ENCODE assay signal across 10 cellular contexts in the genomic region with DNA sequence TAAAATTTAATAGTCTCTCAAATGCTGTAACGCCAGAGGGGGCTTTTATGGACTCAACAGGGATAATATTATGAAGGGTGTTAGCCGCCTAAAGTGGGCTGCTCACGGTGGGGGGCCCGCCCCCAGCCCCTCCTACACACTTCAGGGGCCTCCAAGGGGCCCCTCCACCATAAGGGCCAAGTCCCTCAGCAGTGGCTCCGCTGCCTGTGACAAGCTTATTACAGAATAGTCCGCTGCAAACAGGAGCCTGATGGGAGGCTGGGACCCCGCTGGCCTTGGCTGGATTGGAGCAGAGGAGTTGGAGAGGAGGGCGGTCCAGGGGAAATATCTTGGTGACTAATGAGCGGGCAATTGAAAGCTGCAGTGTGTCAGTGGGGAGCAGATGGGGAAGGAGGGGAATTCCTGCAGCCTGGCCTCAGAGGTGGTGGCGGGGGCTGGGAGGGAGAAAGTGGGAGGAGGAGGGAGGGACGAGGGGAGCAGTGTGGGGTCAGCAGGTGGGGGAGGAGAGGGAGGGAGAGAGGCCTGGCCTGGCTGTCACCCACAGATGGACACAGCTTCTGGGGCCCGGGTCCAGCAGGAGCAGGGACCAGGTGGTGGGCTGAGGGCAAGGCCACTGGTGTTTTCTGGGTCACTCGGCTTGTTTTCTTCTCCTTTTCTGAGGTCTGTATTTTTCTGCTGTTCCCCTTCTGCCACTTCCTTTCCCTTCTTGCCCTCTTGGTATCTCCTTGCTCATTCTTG. TPM values are rescaled to one million over a fixed set of nuclear protein-coding genes. Genes with fewer than 3 reads are reported as not detected.
DNase-seq lines count a peak whose midpoint lies in the region; ATAC-seq and TF ChIP-seq lines count a peak whose summit lies in the region.
"Had no signal": no experiment of that assay in that cellular context is flagged by ENCODE, and none has a peak within 500 bp of the region (broad histone marks: within the 10 kb centered on the region; RNA-seq: fewer than 3 reads in every experiment).

No MANE protein-coding gene starts in this region.

- H4K8ac ChIP-seq in IMR-90 (ENCODE audit: low read depth in 2 of 2, low read length in 2 of 2), result no peak overlapping the region; a peak in 1 of 4 replicates

- in situ Hi-C loops in IMR-90 (cut with MboI; ENCODE audit: low sequenced_read_pairs), result no loop called here

- H3K4me3 ChIP-seq in GM06990 (replicated peaks; ENCODE audit: low read depth, low read length) (no peak overlapping the region), IMR-90 (ENCODE audit: insufficient read depth, low read depth, low read length) (no peak overlapping the region), choroid plexus epithelial cell (ENCODE audit: low read depth, low read length) (no peak overlapping the region)
- H3K4me3 ChIP-seq: stomach had no signal

- H3K9me1 ChIP-seq in IMR-90 (ENCODE audit: insufficient read depth, low read length), result peaks cover 3% of the 10 kb centered on the region; the same call in 1 of the 2 replicates

- H3K56ac ChIP-seq in IMR-90 (ENCODE audit: extremely low read depth, insufficient read depth, low read length), result no peak overlapping the region

- ATAC-seq in IMR-90 (ENCODE audit: low read depth) (peak; percentile 99), GM21786 (IDR thresholded peaks at IDR 0.05; ENCODE audit: unreplicated experiment) (no peak)

- peaks cover 15% of the 10 kb centered on the region for H3K4me1 ChIP-seq in IMR-90 (ENCODE audit: control insufficient read depth, insufficient read depth, low read length)

- no peaks in the 10 kb centered on the region for H4K20me1 ChIP-seq in IMR-90 (ENCODE audit: insufficient read depth, low read length)

- H3K36me3 ChIP-seq in GM06990 (ENCODE audit: control insufficient read depth, insufficient read depth, low read length), result no peaks in the 10 kb centered on the region
- no peaks in the 10 kb centered on the region for H3K36me3 ChIP-seq in IMR-90 (ENCODE audit: control insufficient read depth, insufficient read depth, low read length)
- H3K36me3 ChIP-seq: stomach had no signal

- H3K23ac ChIP-seq in IMR-90 (ENCODE audit: low read depth, low read length), result no peak overlapping the region

- H3K18ac ChIP-seq in IMR-90 (ENCODE audit: low read depth, low read length), result peak overlapping the region; percentile 3; the same call in 1 of the 2 replicates

- TF ChIP-seq POLR2A in IMR-90 (IDR thresholded peaks at IDR 0.05; ENCODE audit: low read depth, low read length), result no peak

- no peak overlapping the region for H2BK5ac ChIP-seq in IMR-90 (ENCODE audit: low read depth, low read length, poor library complexity, severe bottlenecking)

- peak overlapping the region; percentile 68; the same call in 1 of the 2 replicates for H2BK120ac ChIP-seq in IMR-90 (ENCODE audit: low read depth, low read length)

- H3K27me3 ChIP-seq in GM06990 (replicated peaks; ENCODE audit: control insufficient read depth, insufficient read depth, low read length) (no peaks in the 10 kb centered on the region), IMR-90 (ENCODE audit: control insufficient read depth, insufficient read depth, low read length) (peaks cover 25% of the 10 kb centered on the region)
- H3K27me3 ChIP-seq: stomach had no signal

- H3K27me3 Mint-ChIP-seq in osteocyte (ENCODE audit: unreplicated experiment) (peaks cover 7% of the 10 kb centered on the region), immature natural killer cell (ENCODE audit: low read depth in 3 of 3) (peaks cover 3 to 7% (median 3%) of the 10 kb centered on the region in 3 donors)

- dilution Hi-C loops in IMR-90 (cut with HindIII; ENCODE audit: low sequenced_read_pairs, unreplicated experiment), result no loop called here

- no peak overlapping the region; the same call in 1 of the 2 replicates for H3K4ac ChIP-seq in IMR-90 (ENCODE audit: low read depth, low read length)

- no peak overlapping the region for H3K14ac ChIP-seq in IMR-90 (replicated peaks; ENCODE audit: low read depth, low read length)

- CTCF ChIA-PET in IMR-90 (lab: Yijun Ruan, JAX), result no interaction called here

- peak overlapping the region; percentile 9; the same call in 1 of the 2 replicates for H4K5ac ChIP-seq in IMR-90 (ENCODE audit: low read depth, low read length)

- 0% methylated on average over 2 of the region's 13 CpGs; no CpG with 5 or more reads in 1 of the 2 experiments for WGBS in IMR-90 (ENCODE audit: extremely low coverage in 2 of 2, insufficient read length in 1 of 2), 2 experiments

- no peaks in the 10 kb centered on the region for H3K9me3 ChIP-seq in IMR-90 (ENCODE audit: control insufficient read depth, insufficient read depth, low read length)
- H3K9me3 ChIP-seq: stomach had no signal

- POLR2A ChIA-PET in IMR-90 (lab: Charles Lee; ENCODE audit: unreplicated experiment), result no interaction called here

- peak; percentile 59 for DNase-seq in GM06990 (ENCODE audit: extremely low read depth, insufficient read length)
- DNase-seq in IMR-90, result peak; percentile 92
- peak; percentile 90 for DNase-seq in choroid plexus epithelial cell (ENCODE audit: low read depth)
- no peak for DNase-seq in osteocyte (ENCODE audit: extremely low spot score, unreplicated experiment)
- no peak for DNase-seq in immature natural killer cell
- DNase-seq in stimulated activated naive CD4-positive, alpha-beta T cell (lab: John Stamatoyannopoulos, UW), result no peak
- DNase-seq in activated CD4-positive, CD25-positive, alpha-beta regulatory T cell treated with anti-CD3 and anti-CD28 coated beads, Interleukin-2, amount 50 U/mL, for 72 hours, result no peak
- DNase-seq: NCI-H2081, stomach had no signal

- peak overlapping the region; percentile 28; the same call in 1 of the 2 replicates for H2AK5ac ChIP-seq in IMR-90 (ENCODE audit: low read depth, low read length)

- H3K4me3 Mint-ChIP-seq in osteocyte (ENCODE audit: unreplicated experiment), result no peak overlapping the region
- H3K4me3 Mint-ChIP-seq in immature natural killer cell, result no peak overlapping the region

- no peaks in the 10 kb centered on the region for H3K9me3 Mint-ChIP-seq in osteocyte (ENCODE audit: unreplicated experiment)
- H3K9me3 Mint-ChIP-seq in immature natural killer cell, result peaks cover 0 to 2% (median 0%) of the 10 kb centered on the region in 6 donors

- no TSS peak for BruUV-seq in IMR-90 (replicated peaks; lab: Mats Ljungman, UMichigan)

- H2AFZ ChIP-seq in IMR-90 (replicated peaks; ENCODE audit: low read length, poor library complexity), result peak overlapping the region; percentile 77

- H3K27ac Mint-ChIP-seq in osteocyte (ENCODE audit: unreplicated experiment) (peak overlapping the region; percentile 74), immature natural killer cell (no peak overlapping the region)

- peak overlapping the region; percentile 27; the same call in 1 of the 2 replicates for H4K91ac ChIP-seq in IMR-90 (ENCODE audit: insufficient read depth, low read depth, low read length)

- H2AK9ac ChIP-seq in IMR-90 (replicated peaks; ENCODE audit: low read depth, low read length, poor library complexity), result peak overlapping the region; percentile 69

- no peak for TF ChIP-seq CTCF in GM06990 (IDR thresholded peaks at IDR 0.05; ENCODE audit: insufficient read depth, low read length, poor library complexity, severe bottlenecking)
- no peak for TF ChIP-seq CTCF in IMR-90 (conservative IDR thresholded peaks at IDR 0.05; ENCODE audit: low read depth, low read length)
- no peak for TF ChIP-seq CTCF in choroid plexus epithelial cell (conservative IDR thresholded peaks at IDR 0.05; ENCODE audit: low read depth, low read length)
- TF ChIP-seq CTCF in osteocyte (IDR thresholded peaks at IDR 0.05), result no peak

- H2BK15ac ChIP-seq in IMR-90 (ENCODE audit: low read depth, low read length), result no peak overlapping the region; the same call in 2 of the 3 replicates

- 0 out of 2 replicates have a peak overlapping the region, but pooled peaks have one; percentile 30 for H3K4me2 ChIP-seq in IMR-90 (ENCODE audit: low read depth, low read length)

- H2BK20ac ChIP-seq in IMR-90 (ENCODE audit: low read depth, low read length), result 0 out of 2 replicates have a peak overlapping the region, but pooled peaks have one; percentile 38

- H3K36me3 Mint-ChIP-seq in osteocyte (ENCODE audit: unreplicated experiment) (no peaks in the 10 kb centered on the region), immature natural killer cell (no peaks in the 10 kb centered on the region)

- H3K9ac ChIP-seq in IMR-90 (ENCODE audit: low read depth, low read length), result no peak overlapping the region

- intact Hi-C loops in IMR-90 (cut with micrococcal nuclease), result no loop called here

- H3K4me1 Mint-ChIP-seq in osteocyte (ENCODE audit: unreplicated experiment) (peaks cover 25% of the 10 kb centered on the region), immature natural killer cell (no peaks in the 10 kb centered on the region)

- H3K27ac ChIP-seq in IMR-90 (ENCODE audit: insufficient read depth, low read length), result no peak overlapping the region
- H3K27ac ChIP-seq: stomach had no signal

- no peak for TF ChIP-seq RAD21 in IMR-90 (IDR thresholded peaks at IDR 0.05; ENCODE audit: low read length)

- no peaks in the 10 kb centered on the region for H3K79me1 ChIP-seq in IMR-90 (ENCODE audit: low read depth in 1 of 2, low read length in 2 of 2)

TF ChIP-seq in IMR-90, 13 proteins besides CTCF, POLR2A, EP300 and RAD21:
- TF ChIP-seq CEBPB (IDR thresholded peaks at IDR 0.05; ENCODE audit: low read depth, low read length), result 0 out of 2 replicates have a peak, but pooled peaks have one; percentile 0
- peak; percentile 68 for TF ChIP-seq FOS (IDR thresholded peaks at IDR 0.05; ENCODE audit: low read depth, low read length)
- peak; percentile 93 for TF ChIP-seq MAZ (IDR thresholded peaks at IDR 0.05; ENCODE audit: borderline replicate concordance, low read depth, low read length)
- no peak for TF ChIP-seq CHD1 (IDR thresholded peaks at IDR 0.05; ENCODE audit: low read depth, low read length)
- TF ChIP-seq SMC3 (IDR thresholded peaks at IDR 0.05; ENCODE audit: low read depth, low read length), result no peak
- no peak for TF ChIP-seq BHLHE40 (IDR thresholded peaks at IDR 0.05; ENCODE audit: low read depth, low read length)
- peak; percentile 32; the same call in 1 of the 2 replicates for TF ChIP-seq MXI1 (IDR thresholded peaks at IDR 0.05; ENCODE audit: borderline replicate concordance, low read depth, low read length)
TF ChIP-seq in IMR-90: peak in this region for 4.

RNA-seq across cellular contexts. Expression of a gene that starts 57.6 kb away (rescaled TPM):
- total RNA-seq in IMR-90 (2012; rRNA removed) (0.72 and 0.83 TPM in 2 replicates), osteocyte (24.7 and 26.9 TPM in 2 replicates)
- polyA plus RNA-seq in IMR-90 (2012; rRNA removed) (9.5 and 10.4 TPM in 2 replicates), immature natural killer cell (under 1 TPM; 0.10 to 0.73 (median 0.68) TPM)
- 6.0 and 13.9 TPM in 2 replicates for polyA plus RNA-seq in IMR-90 (2012; cell fraction: cytosol; rRNA removed)
- 9.7 and 21.6 TPM in 2 replicates for polyA plus RNA-seq in IMR-90 (2012; cell fraction: nucleus; rRNA removed; ENCODE audit: low replicate concordance)

Comparison
In these comparisons a context has a peak if more than half of its experiments do, and no peak if none do; other contexts are left out.
1. DNase-seq: peak in GM06990 (single experiment), IMR-90 (single experiment) and choroid plexus epithelial cell (single experiment); none in osteocyte (single experiment), immature natural killer cell (0 of 3), stimulated activated naive CD4-positive, alpha-beta T cell (0 of 6) and activated CD4-positive, CD25-positive, alpha-beta regulatory T cell treated with anti-CD3 and anti-CD28 coated beads, Interleukin-2, amount 50 U/mL, for 72 hours (single experiment).
2. RNA of a gene that starts 57.6 kb away (total RNA-seq): 24.7 to 26.9 TPM in osteocyte; 0.72 to 0.83 TPM in IMR-90; every median in the first group is over 10 times any median in the second.